10 cellular contexts compared by ENCODE assay signal in the genomic region with DNA sequence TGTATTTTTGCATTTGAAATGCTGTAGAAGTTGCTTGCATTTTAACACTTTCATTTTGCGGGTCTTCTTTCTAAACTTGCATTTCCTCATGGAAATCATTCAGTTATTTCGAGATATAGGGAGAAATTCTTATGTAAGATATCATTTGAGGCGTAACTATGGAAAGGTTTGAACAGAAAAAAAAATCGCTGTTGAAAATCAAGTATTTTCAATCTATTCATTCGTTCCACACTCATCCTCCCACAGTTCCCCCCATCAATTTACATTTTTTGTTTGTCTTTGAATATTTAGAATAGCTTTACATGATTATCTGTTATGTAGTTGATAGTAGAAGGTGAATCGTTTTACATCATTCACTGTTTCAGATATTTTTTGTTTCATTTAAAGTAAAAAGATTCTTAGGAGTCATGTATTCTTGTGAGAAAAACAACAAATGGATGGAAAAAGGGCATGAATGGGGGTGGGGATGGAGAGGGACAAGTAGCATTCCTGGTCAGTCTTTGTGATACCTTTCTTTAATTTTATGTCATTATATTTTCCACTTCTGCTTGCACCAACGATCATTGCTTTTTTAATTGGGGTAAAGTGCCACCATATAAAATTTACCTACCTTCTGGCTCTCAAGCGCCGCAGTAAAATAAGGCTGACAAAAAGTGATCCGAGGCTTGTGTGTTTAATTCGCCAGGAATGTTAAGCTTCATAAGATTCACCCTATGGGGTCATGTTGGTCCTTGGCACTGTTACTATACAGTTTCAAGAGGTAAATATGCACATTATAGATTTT. TPM values are rescaled to one million over a fixed set of nuclear protein-coding genes. Genes with fewer than 3 reads are reported as not detected.
A peak's percentile ranks its signal among the peaks of the same experiment; 100 is the strongest.
DNase-seq lines count a peak whose midpoint lies in the region; ATAC-seq and TF ChIP-seq lines count a peak whose summit lies in the region.
"Had no signal": no experiment of that assay in that cellular context is flagged by ENCODE, and none has a peak within 500 bp of the region (broad histone marks: within the 10 kb centered on the region; RNA-seq: fewer than 3 reads in every experiment).

No MANE protein-coding gene starts in this region.

- H3K9me3 Mint-ChIP-seq in neural crest cell = no peaks in the 10 kb centered on the region
- no peaks in the 10 kb centered on the region for H3K9me3 Mint-ChIP-seq in activated T-helper 2 cell treated with anti-CD3 and anti-CD28 coated beads, Interferon-gamma antibody, Interleukin-2, Interleukin-4, amounts not matched to agents 10 μg/mL and 5 μg/mL and 100 μg/mL, durations not matched to agents 14 hours and 24 hours and 36 hours

- peak; percentile 88 for DNase-seq in Caki2 (ENCODE audit: low read depth)
- peak; percentile 53 for DNase-seq in M059J (ENCODE audit: low read depth)
- no peak for DNase-seq in coronary artery (ENCODE audit: low spot score)
- DNase-seq in neural crest cell (ENCODE audit: low read depth, low spot score) = no peak
- no peak for DNase-seq in activated T-helper 2 cell treated with anti-CD3 and anti-CD28 coated beads, Interferon-gamma antibody, Interleukin-2, Interleukin-4, amounts not matched to agents 10 μg/mL and 5 μg/mL and 100 μg/mL, durations not matched to agents 14 hours and 24 hours and 36 hours (ENCODE audit: low spot score)
- DNase-seq in effector memory CD4-positive, alpha-beta T cell = no peak
- no peak for DNase-seq in activated naive CD4-positive, alpha-beta T cell treated with Interleukin-2 at 50 U/mL for 16 hours
- DNase-seq: MM.1S had no signal

- peaks cover 12% of the 10 kb centered on the region for H3K27me3 Mint-ChIP-seq in neural crest cell (ENCODE audit: low read depth)
- peaks cover 45% of the 10 kb centered on the region for H3K27me3 Mint-ChIP-seq in activated T-helper 2 cell treated with anti-CD3 and anti-CD28 coated beads, Interferon-gamma antibody, Interleukin-2, Interleukin-4, amounts not matched to agents 10 μg/mL and 5 μg/mL and 100 μg/mL, durations not matched to agents 14 hours and 24 hours and 36 hours (ENCODE audit: low read depth)

- TF ChIP-seq CTCF in coronary artery (IDR thresholded peaks at IDR 0.05) (no peak), neural crest cell (conservative IDR thresholded peaks at IDR 0.05) (no peak)

- H3K4me3 ChIP-seq in coronary artery = peak overlapping the region; percentile 85
- no peak overlapping the region for H3K4me3 ChIP-seq in effector memory CD4-positive, alpha-beta T cell (ENCODE audit: insufficient read depth, low read depth, low read length, poor library complexity, severe bottlenecking)

- H3K9me3 ChIP-seq in effector memory CD4-positive, alpha-beta T cell (ENCODE audit: control insufficient read depth, low read length) = no peaks in the 10 kb centered on the region
- H3K9me3 ChIP-seq: neutrophil had no signal

- H3K36me3 ChIP-seq in effector memory CD4-positive, alpha-beta T cell (ENCODE audit: control insufficient read depth, insufficient read depth, low read length) = no peaks in the 10 kb centered on the region
- H3K36me3 ChIP-seq: neutrophil had no signal

- H3K27ac Mint-ChIP-seq in neural crest cell (ENCODE audit: unreplicated experiment) = peak overlapping the region; percentile 99
- H3K27ac Mint-ChIP-seq in activated T-helper 2 cell treated with anti-CD3 and anti-CD28 coated beads, Interferon-gamma antibody, Interleukin-2, Interleukin-4, amounts not matched to agents 10 μg/mL and 5 μg/mL and 100 μg/mL, durations not matched to agents 14 hours and 24 hours and 36 hours = no peak overlapping the region

- H3K36me3 Mint-ChIP-seq in neural crest cell (ENCODE audit: low read depth) = no peaks in the 10 kb centered on the region
- no peaks in the 10 kb centered on the region for H3K36me3 Mint-ChIP-seq in activated T-helper 2 cell treated with anti-CD3 and anti-CD28 coated beads, Interferon-gamma antibody, Interleukin-2, Interleukin-4, amounts not matched to agents 10 μg/mL and 5 μg/mL and 100 μg/mL, durations not matched to agents 14 hours and 24 hours and 36 hours (ENCODE audit: low read depth)

- no peak for ATAC-seq in activated CD4-positive, CD25-positive, alpha-beta regulatory T cell treated with anti-CD3 and anti-CD28 coated beads, Interleukin-2, amount 50 U/mL, for 24 hours

- in situ Hi-C loops in Caki2 (cut with HindIII; ENCODE audit: low pct_unique_long_range_greater_than_20kb, low sequenced_read_pairs) = no loop called here

- peaks cover 60% of the 10 kb centered on the region for H3K4me1 Mint-ChIP-seq in neural crest cell
- H3K4me1 Mint-ChIP-seq in activated T-helper 2 cell treated with anti-CD3 and anti-CD28 coated beads, Interferon-gamma antibody, Interleukin-2, Interleukin-4, amounts not matched to agents 10 μg/mL and 5 μg/mL and 100 μg/mL, durations not matched to agents 14 hours and 24 hours and 36 hours (ENCODE audit: low read depth) = peaks cover 36% of the 10 kb centered on the region

- peak overlapping the region; percentile 91 for H3K4me3 Mint-ChIP-seq in neural crest cell
- H3K4me3 Mint-ChIP-seq in activated T-helper 2 cell treated with anti-CD3 and anti-CD28 coated beads, Interferon-gamma antibody, Interleukin-2, Interleukin-4, amounts not matched to agents 10 μg/mL and 5 μg/mL and 100 μg/mL, durations not matched to agents 14 hours and 24 hours and 36 hours (ENCODE audit: low read depth) = no peak overlapping the region

- H3K4me1 ChIP-seq in effector memory CD4-positive, alpha-beta T cell (ENCODE audit: control insufficient read depth, insufficient read depth, low read length, poor library complexity, severe bottlenecking) = peaks cover 14% of the 10 kb centered on the region

- H3K27ac ChIP-seq in coronary artery = peak overlapping the region; percentile 98 to 99
- H3K27ac ChIP-seq in effector memory CD4-positive, alpha-beta T cell (ENCODE audit: insufficient read depth, low read length, poor library complexity, severe bottlenecking) = no peak overlapping the region
- H3K27ac ChIP-seq: neutrophil had no signal

- no peaks in the 10 kb centered on the region for H3K27me3 ChIP-seq in effector memory CD4-positive, alpha-beta T cell (replicated peaks; ENCODE audit: control insufficient read depth, insufficient read depth, low read length, poor library complexity, severe bottlenecking)

- intact Hi-C loops in activated T-helper 2 cell treated with anti-CD3 and anti-CD28 coated beads, Interferon-gamma antibody, Interleukin-2, Interleukin-4, amounts not matched to agents 10 μg/mL and 5 μg/mL and 100 μg/mL, durations not matched to agents 14 hours and 24 hours and 36 hours (cut with micrococcal nuclease) = loop anchor here (5.0 kb wide), 1 partner anchor 904 kb away; no protein-coding TSS in a partner anchor

RNA-seq across cellular contexts. Expression of a gene that starts 3.2 kb away (rescaled TPM):
- 5.0 and 9.0 TPM in 2 replicates for total RNA-seq in Caki2 (2014; rRNA removed; shearing (Covaris generic); ENCODE audit: low replicate concordance)
- 1.2 and 1.9 TPM in 2 replicates for total RNA-seq in M059J (2014; rRNA removed; shearing (Covaris generic))
- 52.1 and 53.0 TPM in 2 replicates for total RNA-seq in neural crest cell
- total RNA-seq in activated T-helper 2 cell treated with anti-CD3 and anti-CD28 coated beads, Interferon-gamma antibody, Interleukin-2, Interleukin-4, amounts not matched to agents 10 μg/mL and 5 μg/mL and 100 μg/mL, durations not matched to agents 14 hours and 24 hours and 36 hours = 0.11 TPM in 2 replicates

RNA-seq across cellular contexts. Expression of a gene that starts 5.4 kb away (rescaled TPM):
- total RNA-seq in Caki2 (2014; rRNA removed; shearing (Covaris generic); ENCODE audit: low replicate concordance) = 18.9 and 30.5 TPM in 2 replicates
- total RNA-seq in M059J (2014; rRNA removed; shearing (Covaris generic)) = 9.1 and 9.3 TPM in 2 replicates
- total RNA-seq in neural crest cell = 52.6 and 58.1 TPM in 2 replicates
- 45.4 and 47.4 TPM in 2 replicates for total RNA-seq in activated T-helper 2 cell treated with anti-CD3 and anti-CD28 coated beads, Interferon-gamma antibody, Interleukin-2, Interleukin-4, amounts not matched to agents 10 μg/mL and 5 μg/mL and 100 μg/mL, durations not matched to agents 14 hours and 24 hours and 36 hours

Comparison
In these comparisons a context has a peak if more than half of its experiments do, and no peak if none do; other contexts are left out.
1. DNase-seq: peak in Caki2 (single experiment) and M059J (single experiment); none in coronary artery (single experiment), neural crest cell (single experiment), activated T-helper 2 cell treated with anti-CD3 and anti-CD28 coated beads, Interferon-gamma antibody, Interleukin-2, Interleukin-4, amounts not matched to agents 10 μg/mL and 5 μg/mL and 100 μg/mL, durations not matched to agents 14 hours and 24 hours and 36 hours (single experiment), effector memory CD4-positive, alpha-beta T cell (0 of 3) and activated naive CD4-positive, alpha-beta T cell treated with Interleukin-2 at 50 U/mL for 16 hours (single experiment).